8 cellular contexts compared by ENCODE assay signal in genomic region chr5:61331407-61332368, GRCh38. TPM values are rescaled to one million over a fixed set of nuclear protein-coding genes. Genes with fewer than 3 reads are reported as not detected.
DNase-seq lines count a peak whose midpoint lies in the region; ATAC-seq and TF ChIP-seq lines count a peak whose summit lies in the region.

Gene ZSWIM6 (plus strand): TSS chr5:61332258. CDS start chr5:61332273, 15 bp downstream.

- peak; percentile 77 for ATAC-seq in GM21360 (IDR thresholded peaks at IDR 0.05; ENCODE audit: unreplicated experiment)

- TF ChIP-seq CTCF in endodermal cell (conservative IDR thresholded peaks at IDR 0.05): no peak

- peaks cover 3% of the 10 kb centered on the region for H3K36me3 Mint-ChIP-seq in endodermal cell (ENCODE audit: low read depth)

- H3K4me1 Mint-ChIP-seq in endodermal cell: peaks cover 43% of the 10 kb centered on the region

- WGBS in endodermal cell (ENCODE audit: insufficient coverage in 1 of 2, insufficient read length in 1 of 2), 2 experiments: 0% methylated on average over 30 to 89 of the region's 94 CpGs

- peaks cover 3% of the 10 kb centered on the region for H3K36me3 ChIP-seq in endodermal cell (ENCODE audit: control insufficient read depth, insufficient read depth, low read length)

- peak within 1 kb of the TSS; percentile 97 for H3K27ac ChIP-seq in endodermal cell (ENCODE audit: low read depth, low read length)

- H3K27ac Mint-ChIP-seq in endodermal cell: peak within 1 kb of the TSS; percentile 90

- no peaks in the 10 kb centered on the region for H3K9me3 Mint-ChIP-seq in endodermal cell

- peaks cover 7% of the 10 kb centered on the region for H3K4me1 ChIP-seq in endodermal cell (ENCODE audit: control insufficient read depth, insufficient read depth, low read length)

- H3K4me3 Mint-ChIP-seq in endodermal cell: peak within 1 kb of the TSS; percentile 75

- peak; percentile 96 for DNase-seq in COLO668 (lab: John Stamatoyannopoulos, UW; ENCODE audit: unreplicated experiment)
- DNase-seq in HT1080 (ENCODE audit: low read depth): peak; percentile 94
- peak; percentile 97 for DNase-seq in NOMO-1 treated with dmso at 0.1 percent for 144 hours (lab: John Stamatoyannopoulos, UW; ENCODE audit: unreplicated experiment)
- peak; percentile 93 for DNase-seq in activated CD8-positive, alpha-beta memory T cell treated with anti-CD3 and anti-CD28 coated beads, Interleukin-2, amount 50 U/mL, for 24 hours (ENCODE audit: extremely low read depth)
- DNase-seq in endodermal cell: peak; percentile 99
- DNase-seq in mesenteric fat pad (ENCODE audit: low spot score): peak; percentile 99
- peak; percentile 97 for DNase-seq in stimulated activated CD8-positive, alpha-beta memory T cell treated with anti-CD3 and anti-CD28 coated beads, Interleukin-15, amount 100 ng/mL, for 1 hour (ENCODE audit: low read depth)

- peak within 1 kb of the TSS; percentile 88 for H3K4me3 ChIP-seq in endodermal cell (ENCODE audit: low read length)

- H3K27me3 Mint-ChIP-seq in endodermal cell (ENCODE audit: insufficient read depth): peaks cover 54% of the 10 kb centered on the region

- H3K9ac ChIP-seq in endodermal cell (ENCODE audit: extremely low read depth, low read length, poor library complexity, severe bottlenecking): peak within 1 kb of the TSS; percentile 78

- peaks cover 30% of the 10 kb centered on the region for H3K27me3 ChIP-seq in endodermal cell (ENCODE audit: control insufficient read depth, insufficient read depth, low read length, poor library complexity, severe bottlenecking)

- no peaks in the 10 kb centered on the region for H3K9me3 ChIP-seq in endodermal cell (ENCODE audit: control insufficient read depth, low read length)

RNA-seq across cellular contexts. Expression of gene ZSWIM6, which starts in this region (rescaled TPM):
- 5.2 and 6.8 TPM in 2 replicates for total RNA-seq in HT1080 (2014; rRNA removed; shearing (Covaris generic))
- 12.1 and 15.3 TPM in 2 replicates for polyA plus RNA-seq in HT1080 (2015; cell fraction: cytosol; rRNA removed)
- polyA plus RNA-seq in HT1080 (2015; cell fraction: nucleus; rRNA removed): 44.6 and 48.6 TPM in 2 replicates
- total RNA-seq in endodermal cell (10 to 100 TPM; 18.1 to 18.8 TPM), mesenteric fat pad (12.5 TPM)
- 30.8 TPM for polyA plus RNA-seq in endodermal cell (2013, experiment 1 of 2)
- 31.4 TPM for polyA plus RNA-seq in endodermal cell (2013, experiment 2 of 2)

Comparison
In these comparisons a context has a peak if more than half of its experiments do, and no peak if none do; other contexts are left out.
1. Peak in every context shown above with its lines: DNase-seq, ATAC-seq, H3K4me3 ChIP-seq and H3K27ac ChIP-seq.